ENCODE assay signal across 21 cellular contexts in genomic region chr6:24500683-24501082, GRCh38. TPM values are rescaled to one million over a fixed set of nuclear protein-coding genes. Genes with fewer than 3 reads are reported as not detected.
DNase-seq lines count a peak whose midpoint lies in the region; ATAC-seq, FAIRE-seq and TF ChIP-seq lines count a peak whose summit lies in the region.
"Had no signal": no experiment of that assay in that cellular context is flagged by ENCODE, and none has a peak within 500 bp of the region (broad histone marks: within the 10 kb centered on the region; RNA-seq: fewer than 3 reads in every experiment).

No MANE protein-coding gene starts in this region.

- H2AFZ ChIP-seq in HepG2 (ENCODE audit: low read length) (no peak overlapping the region), OCI-LY7 (ENCODE audit: low read length) (no peak overlapping the region)
- H2AFZ ChIP-seq: GM23248 had no signal

- H3K79me2 ChIP-seq in HepG2 (ENCODE audit: insufficient read depth, low read length) (peaks cover 2% of the 10 kb centered on the region), OCI-LY7 (ENCODE audit: insufficient read depth, low read depth, low read length) (peaks cover 16% of the 10 kb centered on the region; the same call in 1 of the 2 replicates)

- TF ChIP-seq POLR2A in HepG2 (IDR thresholded peaks at IDR 0.05; ENCODE audit: insufficient read depth in 1 of 2, low read depth in 2 of 2, low read length in 2 of 2) (no peak), right lobe of liver (IDR thresholded peaks at IDR 0.05) (no peak), uterus (IDR thresholded peaks at IDR 0.05) (no peak)

- no peak overlapping the region for H3K4me2 ChIP-seq in HepG2 (ENCODE audit: low read depth, low read length)
- H3K4me2 ChIP-seq in OCI-LY7 (ENCODE audit: low read length): peak overlapping the region; percentile 32; the same call in 1 of the 2 replicates
- H3K4me2 ChIP-seq: BLaER1 had no signal

- H4K20me1 ChIP-seq in HepG2 (ENCODE audit: insufficient read depth, low read length) (no peaks in the 10 kb centered on the region), OCI-LY7 (ENCODE audit: insufficient read depth, low read length) (no peaks in the 10 kb centered on the region)
- H4K20me1 ChIP-seq: BLaER1 had no signal

- POLR2A ChIA-PET in HepG2 (lab: Yijun Ruan, JAX) (interaction anchor here (1.3 kb wide), 1 partner anchor 20 kb away, joined by 4 read pairs; no protein-coding TSS in a partner anchor), OCI-LY7 (lab: Charles Lee) (interaction anchor here (13.6 kb wide), 1 partner anchor 17 kb away, joined by 586 read pairs; no protein-coding TSS in a partner anchor)

- H3K36me3 ChIP-seq in HepG2 (replicated peaks in 1 of 2; ENCODE audit: control insufficient read depth in 1 of 2, insufficient read depth in 2 of 2, low read length in 2 of 2) (peaks cover 2 to 14% of the 10 kb centered on the region in 2 experiments; a peak in 4 of 5 replicates), right lobe of liver (no peaks in the 10 kb centered on the region), OCI-LY7 (ENCODE audit: insufficient read depth, low read length) (peaks cover 60% of the 10 kb centered on the region), uterus (no peaks in the 10 kb centered on the region)

- FAIRE-seq in HepG2 (lab: Jason Lieb, UNC): peak; percentile 26
- FAIRE-seq: A204.1, GM12878, GM19239 had no signal

- intact Hi-C loops in HepG2 (cut with micrococcal nuclease; ENCODE audit: unreplicated experiment) (no loop called here), right lobe of liver (cut with DNase I) (no loop called here), OCI-LY7 (cut with micrococcal nuclease; ENCODE audit: unreplicated experiment) (no loop called here), uterus (cut with DNase I; ENCODE audit: low total_unique reads) (no loop called here)

- CTCF ChIA-PET in HepG2 (lab: Yijun Ruan, JAX; ENCODE audit: low intra/inter-chr PET ratio, low total read pairs) (no interaction called here), OCI-LY7 (lab: Charles Lee; ENCODE audit: unreplicated experiment) (interaction anchor here (1.1 to 1.7 kb wide), 3 partner anchors 13 to 21 kb away, joined by 4 to 13 read pairs (median 5); no protein-coding TSS in a partner anchor)

- in situ Hi-C loops in HepG2 (cut with HindIII; ENCODE audit: extremely low pct_ligation_motif_present, low pct_unique_long_range_greater_than_20kb): no loop called here

- H3K27me3 ChIP-seq in HepG2 (ENCODE audit: control insufficient read depth in 1 of 2, insufficient read depth in 2 of 2, low read length in 2 of 2): no peaks in the 10 kb centered on the region
- no peaks in the 10 kb centered on the region for H3K27me3 ChIP-seq in right lobe of liver
- H3K27me3 ChIP-seq in uterus: no peaks in the 10 kb centered on the region
- H3K27me3 ChIP-seq: BLaER1 had no signal

- H3K9me3 ChIP-seq in HepG2 (ENCODE audit: low read length): no peaks in the 10 kb centered on the region
- no peaks in the 10 kb centered on the region for H3K9me3 ChIP-seq in right lobe of liver
- H3K9me3 ChIP-seq in OCI-LY7 (ENCODE audit: low read length): peaks cover 16% of the 10 kb centered on the region
- no peaks in the 10 kb centered on the region for H3K9me3 ChIP-seq in uterus
- H3K9me3 ChIP-seq: Caco-2 had no signal

- ATAC-seq in HepG2: no peak
- ATAC-seq in right lobe of liver: no peak
- ATAC-seq: CD8-positive, alpha-beta T cell; GM12878; HCT116 had no signal

- BruUV-seq in HepG2 (replicated peaks; lab: Mats Ljungman, UMichigan): no TSS peak
- BruUV-seq in OCI-LY7 (replicated peaks; lab: Mats Ljungman, UMichigan): TSS peak; percentile 5

- 92% methylated on average over 3 of the region's 3 CpGs for WGBS in HepG2 (ENCODE audit: low lambda C conversion rate)
- WGBS in right lobe of liver (ENCODE audit: insufficient coverage, low coverage, low lambda C conversion rate, missing lambda C conversion rate): 63% methylated on average over 3 of the region's 3 CpGs

- no peaks in the 10 kb centered on the region for H3K9me2 ChIP-seq in OCI-LY7 (ENCODE audit: insufficient read depth, low read length)

- no peak for TF ChIP-seq EP300 in HepG2 (IDR thresholded peaks at IDR 0.05; ENCODE audit: low read depth in 2 of 2, low read length in 2 of 2)
- no peak for TF ChIP-seq EP300 in HepG2 (CRISPR knock-in tag; IDR thresholded peaks at IDR 0.05; ENCODE audit: borderline replicate concordance)

- no peak for DNase-seq in HepG2 (ENCODE audit: low spot score)
- DNase-seq in right lobe of liver: no peak
- no peak for DNase-seq in OCI-LY7 (ENCODE audit: low spot score)
- DNase-seq in epithelial cell of esophagus (ENCODE audit: low read depth): peak; percentile 25
- no peak for DNase-seq in uterus
- DNase-seq in GOT3 (lab: John Stamatoyannopoulos, UW): no peak
- DNase-seq: Caco-2; CD4-positive, CD25-positive, alpha-beta regulatory T cell; CD8-positive, alpha-beta T cell; DMS153; DND-41; GDM1; GM23248; H9 had no signal

- no peak overlapping the region for H3K9ac ChIP-seq in HepG2 (ENCODE audit: insufficient read depth, low read depth, low read length)
- H3K9ac ChIP-seq: BLaER1, GM23248 had no signal

- H3K27ac ChIP-seq in HepG2 (ENCODE audit: extremely low read length, insufficient read depth, low read length) (no peak overlapping the region), right lobe of liver (no peak overlapping the region), OCI-LY7 (ENCODE audit: low read depth, low read length, poor library complexity, severe bottlenecking) (peak overlapping the region; percentile 27), uterus (no peak overlapping the region)
- H3K27ac ChIP-seq: 22Rv1, BLaER1, C4-2B, GM23248 had no signal

- TF ChIP-seq RAD21 in HepG2 (CRISPR knock-in tag; IDR thresholded peaks at IDR 0.05): no peak

- peaks cover 36% of the 10 kb centered on the region for H3K4me1 ChIP-seq in HepG2 (ENCODE audit: insufficient read depth, low read length)
- peaks cover 0 to 13% (median 4%) of the 10 kb centered on the region in 4 donors for H3K4me1 ChIP-seq in right lobe of liver
- peaks cover 64% of the 10 kb centered on the region for H3K4me1 ChIP-seq in OCI-LY7 (ENCODE audit: insufficient read depth, low read length, poor library complexity, severe bottlenecking)
- no peaks in the 10 kb centered on the region for H3K4me1 ChIP-seq in uterus

- H3K4me3 ChIP-seq in HepG2 (replicated peaks in 1 of 3; ENCODE audit: insufficient read depth in 1 of 3, low read depth in 2 of 3, low read length in 3 of 3) (no peak overlapping the region), right lobe of liver (no peak overlapping the region), OCI-LY7 (ENCODE audit: low read depth, low read length, poor library complexity, severe bottlenecking) (no peak overlapping the region), epithelial cell of esophagus (ENCODE audit: low read length) (no peak overlapping the region), uterus (no peak overlapping the region)
- H3K4me3 ChIP-seq: BLaER1, GM12878, GM23248 had no signal

- TF ChIP-seq CTCF in HepG2 (CRISPR knock-in tag; IDR thresholded peaks at IDR 0.05) (no peak), right lobe of liver (IDR thresholded peaks at IDR 0.05) (no peak), OCI-LY7 (conservative IDR thresholded peaks at IDR 0.05; ENCODE audit: low read length) (no peak), epithelial cell of esophagus (IDR thresholded peaks at IDR 0.05; ENCODE audit: insufficient read depth, low read depth, low read length, missing control alignments) (no peak), uterus (IDR thresholded peaks at IDR 0.05) (no peak)

RNA-seq across cellular contexts. Expression of gene ALDH5A1, which starts 5.9 kb away (rescaled TPM):
- total RNA-seq in HepG2 (2016; rRNA removed; fragmentation: Illumina TruSeq; extraction: Trizol): 27.6 and 32.5 TPM in 2 replicates
- total RNA-seq in HepG2 (2016; cell fraction: cytosol; rRNA removed; fragmentation: Illumina TruSeq; extraction: Trizol; ENCODE audit: low read depth): 12.0 and 12.4 TPM in 2 replicates
- total RNA-seq in HepG2 (2016; cell fraction: insoluble cytoplasmic fraction; rRNA removed; fragmentation: Illumina TruSeq; extraction: Trizol): 26.7 and 32.6 TPM in 2 replicates
- 12.3 and 14.1 TPM in 2 replicates for total RNA-seq in HepG2 (2016; cell fraction: membrane; rRNA removed; fragmentation: Illumina TruSeq; extraction: Trizol)
- 25.2 and 33.4 TPM in 2 replicates for total RNA-seq in HepG2 (2016; cell fraction: nucleus; rRNA removed; fragmentation: Illumina TruSeq; extraction: Trizol)
- polyA plus RNA-seq in HepG2 (2011; rRNA removed): 12.7 and 12.8 TPM in 2 replicates
- polyA plus RNA-seq in HepG2 (2011; cell fraction: cytosol; rRNA removed): 7.6 and 9.9 TPM in 2 replicates
- polyA plus RNA-seq in HepG2 (2011; cell fraction: nucleus; rRNA removed): 8.3 and 9.4 TPM in 2 replicates
- 13.6 and 17.2 TPM in 2 replicates for polyA plus RNA-seq in HepG2 (2012)
- 1.6 and 1.9 TPM in 2 replicates for polyA plus RNA-seq in HepG2 (2016; cell fraction: cytosol; fragmentation: Illumina TruSeq; extraction: Trizol; ENCODE audit: low read depth)
- polyA plus RNA-seq in HepG2 (2016; cell fraction: insoluble cytoplasmic fraction; fragmentation: Illumina TruSeq; extraction: Trizol; ENCODE audit: low read depth): 32.3 and 36.6 TPM in 2 replicates
- polyA plus RNA-seq in HepG2 (2016; cell fraction: membrane; fragmentation: Illumina TruSeq; extraction: Trizol; ENCODE audit: low read depth): 5.4 and 6.1 TPM in 2 replicates
- 41.8 and 43.5 TPM in 2 replicates for polyA plus RNA-seq in HepG2 (2016; cell fraction: nucleus; fragmentation: Illumina TruSeq; extraction: Trizol; ENCODE audit: insufficient read depth, low read depth)
- 12.3 and 17.3 TPM in 2 replicates for polyA minus RNA-seq in HepG2 (2011; rRNA and poly(A)+ RNA removed; ENCODE audit: low replicate concordance)
- polyA minus RNA-seq in HepG2 (2011; cell fraction: cytosol; rRNA and poly(A)+ RNA removed): 18.7 and 20.1 TPM in 2 replicates
- polyA minus RNA-seq in HepG2 (2011; cell fraction: nucleus; rRNA and poly(A)+ RNA removed): 11.3 and 17.3 TPM in 2 replicates
- 10 to 100 TPM; 24.2 to 71.0 (median 47.2) TPM for total RNA-seq in right lobe of liver
- total RNA-seq in OCI-LY7 (2014; rRNA removed; shearing (Covaris generic)): 180 and 199 TPM in 2 replicates
- 260 and 308 TPM in 2 replicates for total RNA-seq in OCI-LY7 (2022)
- 10 to 100 TPM in 1 of 4 donors, 1 to 10 TPM in 3; 6.8 to 12.4 (median 9.1) TPM for total RNA-seq in uterus

RNA-seq across cellular contexts. Expression of gene GPLD1, which starts 11.3 kb away (rescaled TPM):
- 6.4 and 7.6 TPM in 2 replicates for total RNA-seq in HepG2 (2016; rRNA removed; fragmentation: Illumina TruSeq; extraction: Trizol)
- total RNA-seq in HepG2 (2016; cell fraction: cytosol; rRNA removed; fragmentation: Illumina TruSeq; extraction: Trizol; ENCODE audit: low read depth): 3.5 and 3.6 TPM in 2 replicates
- 5.4 and 8.3 TPM in 2 replicates for total RNA-seq in HepG2 (2016; cell fraction: insoluble cytoplasmic fraction; rRNA removed; fragmentation: Illumina TruSeq; extraction: Trizol)
- total RNA-seq in HepG2 (2016; cell fraction: membrane; rRNA removed; fragmentation: Illumina TruSeq; extraction: Trizol): 4.6 and 4.9 TPM in 2 replicates
- total RNA-seq in HepG2 (2016; cell fraction: nucleus; rRNA removed; fragmentation: Illumina TruSeq; extraction: Trizol): 9.4 and 10.7 TPM in 2 replicates
- polyA plus RNA-seq in HepG2 (2011; rRNA removed): 6.0 and 6.2 TPM in 2 replicates
- 3.5 and 3.6 TPM in 2 replicates for polyA plus RNA-seq in HepG2 (2011; cell fraction: cytosol; rRNA removed)
- polyA plus RNA-seq in HepG2 (2011; cell fraction: nucleus; rRNA removed): 7.3 and 8.6 TPM in 2 replicates
- 3.0 and 3.6 TPM in 2 replicates for polyA plus RNA-seq in HepG2 (2012)
- 0.34 and 0.76 TPM in 2 replicates for polyA plus RNA-seq in HepG2 (2016; cell fraction: cytosol; fragmentation: Illumina TruSeq; extraction: Trizol; ENCODE audit: low read depth)
- 3.1 TPM in 2 replicates for polyA plus RNA-seq in HepG2 (2016; cell fraction: insoluble cytoplasmic fraction; fragmentation: Illumina TruSeq; extraction: Trizol; ENCODE audit: low read depth)
- 1.2 and 1.5 TPM in 2 replicates for polyA plus RNA-seq in HepG2 (2016; cell fraction: membrane; fragmentation: Illumina TruSeq; extraction: Trizol; ENCODE audit: low read depth)
- polyA plus RNA-seq in HepG2 (2016; cell fraction: nucleus; fragmentation: Illumina TruSeq; extraction: Trizol; ENCODE audit: insufficient read depth, low read depth): 9.6 and 10.3 TPM in 2 replicates
- 3.0 and 11.6 TPM in 2 replicates for polyA minus RNA-seq in HepG2 (2011; rRNA and poly(A)+ RNA removed; ENCODE audit: low replicate concordance)
- 3.7 and 5.0 TPM in 2 replicates for polyA minus RNA-seq in HepG2 (2011; cell fraction: cytosol; rRNA and poly(A)+ RNA removed)
- polyA minus RNA-seq in HepG2 (2011; cell fraction: nucleus; rRNA and poly(A)+ RNA removed): 11.5 and 11.8 TPM in 2 replicates
- 10 to 100 TPM; 19.9 to 53.0 (median 38.9) TPM for total RNA-seq in right lobe of liver
- total RNA-seq in OCI-LY7 (2014; rRNA removed; shearing (Covaris generic)): 52.5 and 55.6 TPM in 2 replicates
- 60.7 and 73.7 TPM in 2 replicates for total RNA-seq in OCI-LY7 (2022)
- 1 to 10 TPM in 3 of 4 donors, under 1 TPM in 1; under 0.01 to 6.5 (median 3.7) TPM for total RNA-seq in uterus
